ENCODE assay signal across 1 cellular context in genomic region chr16:30355144-30355953, GRCh38.
TF ChIP-seq lines count a peak whose summit lies in the region.

CD2BP2 (minus strand) TSS chr16:30355308; CDS start chr16:30354681, 627 bp downstream.

TF ChIP-seq in H1, 55 proteins besides CTCF, POLR2A, EP300 and RAD21:
- TF ChIP-seq BRCA1 (IDR thresholded peaks at IDR 0.05; ENCODE audit: low read depth, low read length) (no peak), SRF (IDR thresholded peaks at IDR 0.05; ENCODE audit: low read depth, low read length) (no peak), ATF3 (IDR thresholded peaks at IDR 0.05; ENCODE audit: insufficient read depth, low read depth, low read length) (peak; percentile 46; the same call in 1 of the 2 replicates), FOSL1 (IDR thresholded peaks at IDR 0.05; ENCODE audit: insufficient read depth, low read depth, low read length) (peak; percentile 94), YY1 (IDR thresholded peaks at IDR 0.05; ENCODE audit: low read depth, low read length) (peak; percentile 86), TEAD4 (IDR thresholded peaks at IDR 0.05; ENCODE audit: low read depth, low read length) (peak; percentile 59; the same call in 1 of the 2 replicates), CHD2 (IDR thresholded peaks at IDR 0.05; ENCODE audit: low read length) (0 out of 2 replicates have a peak, but pooled peaks have one; percentile 25), TAF7 (optimal IDR thresholded peaks at IDR 0.05; ENCODE audit: borderline replicate concordance, low read depth, low read length) (peak; percentile 75), SIX5 (IDR thresholded peaks at IDR 0.05; ENCODE audit: low read depth, low read length) (peak; percentile 25; the same call in 1 of the 2 replicates), TBP (IDR thresholded peaks at IDR 0.05; ENCODE audit: low read depth, low read length) (peak; percentile 71), SAP30 (IDR thresholded peaks at IDR 0.05; ENCODE audit: insufficient read depth, insufficient replicate concordance, low read length) (peak; percentile 20), TAF1 (IDR thresholded peaks at IDR 0.05; ENCODE audit: low read depth, low read length) (peak; percentile 91), EGR1 (IDR thresholded peaks at IDR 0.05; ENCODE audit: borderline replicate concordance, low read depth, low read length) (peak; percentile 97), CBX5 (IDR thresholded peaks at IDR 0.05; ENCODE audit: low read depth, low read length) (no peak), USF2 (IDR thresholded peaks at IDR 0.05; ENCODE audit: low read length) (peak; percentile 87), POU5F1 (IDR thresholded peaks at IDR 0.05; ENCODE audit: low read depth, low read length) (no peak), POLR2AphosphoS5 (IDR thresholded peaks at IDR 0.05; ENCODE audit: low read depth, low read length) (peak; percentile 62), ASH2L (IDR thresholded peaks at IDR 0.05; ENCODE audit: low read length) (peak; percentile 30), ATF2 (IDR thresholded peaks at IDR 0.05; ENCODE audit: low read length) (peak; percentile 91), GABPA (IDR thresholded peaks at IDR 0.05; ENCODE audit: borderline replicate concordance, insufficient read depth, low read length) (peak; percentile 85), KDM1A (IDR thresholded peaks at IDR 0.05; ENCODE audit: borderline replicate concordance, low read length) (no peak), CREB1 (IDR thresholded peaks at IDR 0.05) (peak; percentile 88), TCF12 (IDR thresholded peaks at IDR 0.05; ENCODE audit: low read depth, low read length) (no peak), KDM4A (IDR thresholded peaks at IDR 0.05; ENCODE audit: low read depth, low read length, severe bottlenecking) (peak; percentile 65), GTF2F1 (IDR thresholded peaks at IDR 0.05; ENCODE audit: borderline replicate concordance, low read depth, low read length) (peak; percentile 67; the same call in 1 of the 2 replicates), CTBP2 (IDR thresholded peaks at IDR 0.05; ENCODE audit: borderline replicate concordance, insufficient read depth, insufficient read length, low read length) (no peak), SIRT6 (IDR thresholded peaks at IDR 0.05; ENCODE audit: low read length) (peak; percentile 86), MAX (IDR thresholded peaks at IDR 0.05) (peak; percentile 91), SIN3A (conservative IDR thresholded peaks at IDR 0.05 in 1 of 2, IDR thresholded peaks at IDR 0.05 in 1 of 2; ENCODE audit: low read depth in 1 of 2, low read length in 2 of 2) (peak; percentile 69 to 91; a peak in 2 of 4 replicates), MAFK (IDR thresholded peaks at IDR 0.05; ENCODE audit: low read depth, low read length) (no peak), PHF8 (conservative IDR thresholded peaks at IDR 0.05; ENCODE audit: low read depth, low read length) (peak; percentile 68; the same call in 1 of the 2 replicates), JUN (IDR thresholded peaks at IDR 0.05; ENCODE audit: low read depth, low read length) (no peak), SP1 (IDR thresholded peaks at IDR 0.05; ENCODE audit: low read depth, low read length) (peak; percentile 66; the same call in 1 of the 2 replicates), NANOG (IDR thresholded peaks at IDR 0.05; ENCODE audit: insufficient read depth, low read depth, low read length, poor library complexity, severe bottlenecking) (no peak), E2F6 (IDR thresholded peaks at IDR 0.05) (peak; percentile 96)
TF ChIP-seq in H1: peak in this region for 25.
